ENCODE assay signal across 8 cellular contexts in genomic region chr1:94416901-94417701, GRCh38. TPM values are rescaled to one million over a fixed set of nuclear protein-coding genes. Genes with fewer than 3 reads are reported as not detected.
A peak's percentile ranks its signal among the peaks of the same experiment; 100 is the strongest.
DNase-seq lines count a peak whose midpoint lies in the region; ATAC-seq and TF ChIP-seq lines count a peak whose summit lies in the region.

No MANE protein-coding gene starts in this region.

- intact Hi-C loops in CD8-positive, alpha-beta T cell (cut with DNase I, micrococcal nuclease), result loop anchor here (5.0 kb wide), 4 partner anchors 570 to 1235 kb away; partner anchors contain the start of genes CCDC18 (in 1 of the 2), DR1 (in 1 of the 2), RWDD3 (in 1 of the 2) and TMED5 (in 1 of the 2)
- intact Hi-C loops in upper lobe of right lung (cut with DNase I), result no loop called here

- peaks cover 2% of the 10 kb centered on the region for H3K27me3 Mint-ChIP-seq in CD8-positive, alpha-beta T cell (ENCODE audit: low read depth)

- peaks cover 32% of the 10 kb centered on the region for H3K4me1 Mint-ChIP-seq in CD8-positive, alpha-beta T cell (ENCODE audit: low read depth)

- H3K27me3 ChIP-seq in CD8-positive, alpha-beta T cell (ENCODE audit: insufficient read depth, low read length), result no peaks in the 10 kb centered on the region
- H3K27me3 ChIP-seq in upper lobe of right lung, result no peaks in the 10 kb centered on the region

- no peak overlapping the region for H3K4me3 Mint-ChIP-seq in CD8-positive, alpha-beta T cell

- POLR2A ChIA-PET in CD8-positive, alpha-beta T cell (lab: Charles Lee), result interaction anchor here (0.9 to 1.4 kb wide), 4 partner anchors 9 to 817 kb away, joined by 3 to 5 read pairs (median 4); partner anchors contain the start of gene RWDD3

- ATAC-seq in CD8-positive, alpha-beta T cell, result no peak
- ATAC-seq in left lobe of liver (peak; percentile 41), upper lobe of right lung (peak; percentile 3), HG03354 (IDR thresholded peaks at IDR 0.05; ENCODE audit: poor library complexity, severe bottlenecking, unreplicated experiment) (no peak), GM21576 (IDR thresholded peaks at IDR 0.05; ENCODE audit: unreplicated experiment) (no peak)

- H3K9me3 ChIP-seq in CD8-positive, alpha-beta T cell (ENCODE audit: low read length), result no peaks in the 10 kb centered on the region
- H3K9me3 ChIP-seq in upper lobe of right lung, result no peaks in the 10 kb centered on the region

- no peaks in the 10 kb centered on the region for H3K36me3 Mint-ChIP-seq in CD8-positive, alpha-beta T cell

- H3K27ac ChIP-seq in CD8-positive, alpha-beta T cell (ENCODE audit: low read depth, low read length), result peak overlapping the region; percentile 66
- H3K27ac ChIP-seq in upper lobe of right lung, result peak overlapping the region; percentile 93

- no peak for DNase-seq in CD8-positive, alpha-beta T cell
- DNase-seq in MV-4-11 (lab: John Stamatoyannopoulos, UW), result peak; percentile 14
- DNase-seq in cardiac fibroblast (ENCODE audit: low read depth in 2 of 2), result peak; percentile 77 to 88
- peak; percentile 60 for DNase-seq in left lobe of liver (ENCODE audit: low spot score)
- DNase-seq in upper lobe of right lung, result no peak
- no peak for DNase-seq in activated CD4-positive, alpha-beta T cell treated with anti-CD3 and anti-CD28 coated beads, Interleukin-2, amount 50 U/mL, for 48 hours

- no peak overlapping the region for H3K27ac Mint-ChIP-seq in CD8-positive, alpha-beta T cell

- CTCF ChIA-PET in CD8-positive, alpha-beta T cell (lab: Charles Lee), result no interaction called here

- peak overlapping the region; percentile 63 for H3K4me3 ChIP-seq in CD8-positive, alpha-beta T cell (ENCODE audit: low read depth, low read length)
- H3K4me3 ChIP-seq in cardiac fibroblast (replicated peaks in 1 of 2; ENCODE audit: low read depth in 2 of 2, low read length in 2 of 2) (peak overlapping the region; percentile 49 to 90), upper lobe of right lung (peak overlapping the region; percentile 88)

- no peaks in the 10 kb centered on the region for H3K9me3 Mint-ChIP-seq in CD8-positive, alpha-beta T cell

- TF ChIP-seq CTCF in CD8-positive, alpha-beta T cell (IDR thresholded peaks at IDR 0.05), result no peak
- TF ChIP-seq CTCF in cardiac fibroblast (IDR thresholded peaks at IDR 0.05; ENCODE audit: low read depth, low read length) (no peak), upper lobe of right lung (IDR thresholded peaks at IDR 0.05) (no peak)

- H3K4me1 ChIP-seq in CD8-positive, alpha-beta T cell (ENCODE audit: insufficient read depth, low read length), result peaks cover 24% of the 10 kb centered on the region
- H3K4me1 ChIP-seq in upper lobe of right lung, result peaks cover 25% of the 10 kb centered on the region

- no peaks in the 10 kb centered on the region for H3K36me3 ChIP-seq in CD8-positive, alpha-beta T cell (ENCODE audit: insufficient read depth, low read length)
- no peaks in the 10 kb centered on the region for H3K36me3 ChIP-seq in upper lobe of right lung

RNA-seq across cellular contexts. Expression of gene ABCD3, which starts 1.1 kb away (rescaled TPM):
- 10 to 100 TPM; 17.9 to 18.1 TPM for total RNA-seq in CD8-positive, alpha-beta T cell
- total RNA-seq in left lobe of liver (60.8 TPM), upper lobe of right lung (50.9 TPM)

Comparison
In these comparisons a context has a peak if more than half of its experiments do, and no peak if none do; other contexts are left out.
1. ATAC-seq: peak in left lobe of liver (single experiment) and upper lobe of right lung (single experiment); none in CD8-positive, alpha-beta T cell (single experiment), HG03354 (single experiment) and GM21576 (single experiment).
2. DNase-seq: peak in MV-4-11 (single experiment), cardiac fibroblast (2 of 2) and left lobe of liver (single experiment); none in CD8-positive, alpha-beta T cell (0 of 7), upper lobe of right lung (single experiment) and activated CD4-positive, alpha-beta T cell treated with anti-CD3 and anti-CD28 coated beads, Interleukin-2, amount 50 U/mL, for 48 hours (0 of 2).
3. Peak in every context shown above with its lines, with median percentiles within 50 percentile points of each other: H3K4me3 ChIP-seq.